Comparison of ENCODE assay signal across 2 cellular contexts in the genomic region with DNA sequence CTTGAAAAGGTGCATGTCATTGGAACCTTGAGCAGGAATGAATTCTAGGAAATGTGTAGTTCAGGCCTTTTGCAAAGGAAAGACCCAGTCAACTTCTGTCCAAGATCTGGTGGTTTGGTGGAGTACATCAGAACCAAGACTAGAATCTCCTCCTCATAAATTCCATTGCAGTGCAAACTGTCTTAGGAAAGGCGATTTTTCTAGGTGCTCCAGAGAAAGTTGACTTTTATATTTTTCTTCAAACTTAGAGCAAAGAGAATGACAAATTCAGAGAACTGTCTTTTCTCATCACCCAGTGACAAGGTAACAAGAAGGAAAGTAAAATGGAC.
TF ChIP-seq lines count a peak whose summit lies in the region.

No MANE protein-coding gene starts in this region.

TF ChIP-seq in HCT116, 20 proteins besides CTCF, POLR2A, EP300 and RAD21:
- TF ChIP-seq YY1 (IDR thresholded peaks at IDR 0.05; ENCODE audit: extremely low read depth, insufficient replicate concordance, low read depth, low read length) (no peak), TCF7L2 (IDR thresholded peaks at IDR 0.05; ENCODE audit: borderline replicate concordance, extremely low read depth, insufficient read depth, insufficient read length) (no peak)

TF ChIP-seq in endothelial cell of umbilical vein, 7 proteins besides CTCF, POLR2A, EP300 and RAD21 (continued from another document):
- TF ChIP-seq POLR2AphosphoS5 (IDR thresholded peaks at IDR 0.05; ENCODE audit: insufficient read depth, low read depth, low read length) (no peak), JUN (IDR thresholded peaks at IDR 0.05; ENCODE audit: borderline replicate concordance, insufficient read depth, insufficient read length, low read depth) (no peak)
